ENCODE assay signal across 7 cellular contexts in the genomic region with DNA sequence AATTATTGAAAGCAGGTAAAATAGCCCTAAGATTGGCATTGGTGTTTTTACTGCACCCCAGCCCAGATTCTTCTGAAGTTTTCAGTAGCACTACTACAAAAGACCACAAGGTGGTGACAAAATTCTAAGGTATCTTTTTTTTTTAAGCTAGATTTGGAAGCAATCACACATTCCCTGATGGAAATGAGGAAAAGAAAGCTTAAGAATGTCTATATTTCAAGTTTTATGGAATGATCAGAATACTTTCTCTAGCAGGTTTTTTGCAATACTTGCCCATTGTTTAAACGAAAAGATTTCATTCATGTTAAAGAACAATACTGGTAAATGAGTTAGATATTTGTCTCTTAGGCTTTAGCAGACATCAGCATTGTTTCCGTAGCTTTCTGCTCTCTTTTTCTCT. TPM values are rescaled to one million over a fixed set of nuclear protein-coding genes. Genes with fewer than 3 reads are reported as not detected.
A peak's percentile ranks its signal among the peaks of the same experiment; 100 is the strongest.
DNase-seq lines count a peak whose midpoint lies in the region; ATAC-seq, FAIRE-seq and TF ChIP-seq lines count a peak whose summit lies in the region.

No MANE protein-coding gene starts in this region.

- no peak overlapping the region for H3K4me2 ChIP-seq in DOHH2 (ENCODE audit: low read length)
- H3K4me2 ChIP-seq in keratinocyte (ENCODE audit: control insufficient read depth, extremely low read depth, insufficient read depth, low read depth, low read length) = no peak overlapping the region

- intact Hi-C loops in adrenal gland (cut with DNase I) (loop anchor here (2.0 to 5.0 kb wide), 2 partner anchors 208 to 211 kb away; no protein-coding TSS in a partner anchor), vagina (cut with DNase I) (loop anchor here (5.0 kb wide), 1 partner anchor 213 kb away; no protein-coding TSS in a partner anchor)

- no peaks in the 10 kb centered on the region for H3F3A ChIP-seq in DOHH2 (ENCODE audit: control insufficient read depth, insufficient read depth)

- H3K36me3 ChIP-seq in DOHH2 (ENCODE audit: control insufficient read depth, low read length) (no peaks in the 10 kb centered on the region), adrenal gland (replicated peaks in 1 of 2) (no peaks in the 10 kb centered on the region), keratinocyte (ENCODE audit: control insufficient read depth in 2 of 2, extremely low read depth in 1 of 2, insufficient read depth in 2 of 2, low read length in 2 of 2) (no peaks in the 10 kb centered on the region), vagina (no peaks in the 10 kb centered on the region)

- FAIRE-seq in keratinocyte (lab: Jason Lieb, UNC) = peak; percentile 29

- H3K4me1 ChIP-seq in DOHH2 (ENCODE audit: control insufficient read depth, low read length) (no peaks in the 10 kb centered on the region), adrenal gland (replicated peaks in 1 of 2) (no peaks in the 10 kb centered on the region), keratinocyte (ENCODE audit: control insufficient read depth, extremely low read depth, insufficient read depth, low read length) (peaks cover 12% of the 10 kb centered on the region), vagina (no peaks in the 10 kb centered on the region)

- no peaks in the 10 kb centered on the region for H3K9me2 ChIP-seq in DOHH2 (replicated peaks; ENCODE audit: control insufficient read depth, low read length)

- no peak for ATAC-seq in GM21737 (IDR thresholded peaks at IDR 0.05; ENCODE audit: unreplicated experiment)

- H3K27ac ChIP-seq in DOHH2 (ENCODE audit: low read depth, low read length) (no peak overlapping the region), adrenal gland (no peak overlapping the region), keratinocyte (ENCODE audit: control insufficient read depth, insufficient read depth, low read length) (no peak overlapping the region), vagina (no peak overlapping the region)

- H3K4me3 ChIP-seq in DOHH2 (ENCODE audit: low read length) (no peak overlapping the region), adrenal gland (no peak overlapping the region), keratinocyte (ENCODE audit: control insufficient read depth in 2 of 3, extremely low read depth in 1 of 3, insufficient read depth in 2 of 3, low read depth in 1 of 3, low read length in 3 of 3) (no peak overlapping the region), vagina (no peak overlapping the region)

- peak overlapping the region; percentile 33 for H2AFZ ChIP-seq in keratinocyte (ENCODE audit: control insufficient read depth, low read length)

- H3K9me3 ChIP-seq in DOHH2 (ENCODE audit: control insufficient read depth, insufficient read depth, low read length) (no peaks in the 10 kb centered on the region), adrenal gland (replicated peaks in 1 of 3) (no peaks in the 10 kb centered on the region), keratinocyte (ENCODE audit: control insufficient read depth, low read depth, low read length) (no peaks in the 10 kb centered on the region), vagina (no peaks in the 10 kb centered on the region)

- H3K9me1 ChIP-seq in keratinocyte (ENCODE audit: control insufficient read depth, extremely low read depth, insufficient read depth, low read length) = no peaks in the 10 kb centered on the region

- DNase-seq in HT1080 (ENCODE audit: low read depth) (peak; percentile 22), adrenal gland (no peak), keratinocyte (ENCODE audit: low read depth, low spot score) (no peak), vagina (ENCODE audit: extremely low spot score in 2 of 2) (no peak)
- no peak for DNase-seq in stimulated activated CD4-positive, alpha-beta T cell treated with anti-CD3 and anti-CD28 coated beads, Interleukin-4, amount 100 ng/mL, for 4 hours

- TF ChIP-seq CTCF in DOHH2 (IDR thresholded peaks at IDR 0.05; ENCODE audit: low read depth, low read length, poor library complexity, severe bottlenecking) = peak; percentile 73
- TF ChIP-seq CTCF in adrenal gland (IDR thresholded peaks at IDR 0.05) = peak; percentile 50 to 83 (median 70)
- TF ChIP-seq CTCF in keratinocyte (optimal IDR thresholded peaks at IDR 0.05 in 1 of 3, IDR thresholded peaks at IDR 0.05 in 1 of 3, conservative IDR thresholded peaks at IDR 0.05 in 1 of 3; ENCODE audit: extremely low read depth in 1 of 3, insufficient read depth in 2 of 3, low read length in 3 of 3) = peak in 2 of 3 experiments; percentile 41 to 61
- peak; percentile 42 to 50 (median 48) for TF ChIP-seq CTCF in vagina (IDR thresholded peaks at IDR 0.05)

- H3K79me2 ChIP-seq in DOHH2 (ENCODE audit: control insufficient read depth, low read length) (peaks cover 63% of the 10 kb centered on the region), keratinocyte (ENCODE audit: control insufficient read depth, insufficient read depth, low read length) (no peaks in the 10 kb centered on the region)

- no peak for TF ChIP-seq POLR2A in adrenal gland (IDR thresholded peaks at IDR 0.05)
- TF ChIP-seq POLR2A in vagina (IDR thresholded peaks at IDR 0.05) = no peak

- H3K27me3 ChIP-seq in DOHH2 (ENCODE audit: control insufficient read depth, low read length) (no peaks in the 10 kb centered on the region), adrenal gland (no peaks in the 10 kb centered on the region), keratinocyte (ENCODE audit: control insufficient read depth, extremely low read depth, insufficient read depth, low read length) (no peaks in the 10 kb centered on the region), vagina (no peaks in the 10 kb centered on the region)

- H4K20me1 ChIP-seq in DOHH2 (ENCODE audit: control insufficient read depth, insufficient read depth, low read depth, low read length) = peaks cover 9% of the 10 kb centered on the region; the same call in 1 of the 2 replicates
- no peaks in the 10 kb centered on the region for H4K20me1 ChIP-seq in keratinocyte (ENCODE audit: control insufficient read depth, extremely low read depth, insufficient read depth, low read length)

- dilution Hi-C loops in keratinocyte (cut with MboI; ENCODE audit: extremely low pct_ligation_motif_present, low sequenced_read_pairs) = loop anchor here (10.0 kb wide), 1 partner anchor 75 kb away; the partner anchor contains the start of gene PAIP2B

- 47 to 60% (median 54%) methylated on average over 2 of the region's 2 CpGs for WGBS in adrenal gland, 4 donors

- no peak overlapping the region for H3K9ac ChIP-seq in keratinocyte (ENCODE audit: control insufficient read depth, extremely low read depth, insufficient read depth, low read length)

RNA-seq across cellular contexts. Expression of gene ZNF638, which starts 32.1 kb away (rescaled TPM):
- total RNA-seq in HT1080 (2014; rRNA removed; shearing (Covaris generic)) = 69.5 and 76.7 TPM in 2 replicates
- polyA plus RNA-seq in HT1080 (2015; cell fraction: cytosol; rRNA removed) = 27.9 and 34.0 TPM in 2 replicates
- polyA plus RNA-seq in HT1080 (2015; cell fraction: nucleus; rRNA removed) = 171 and 185 TPM in 2 replicates
- total RNA-seq in adrenal gland (100 to 1,000 TPM in 5 of 8 donors, 10 to 100 TPM in 3; 60.1 to 212 (median 106) TPM), vagina (139 TPM)
- polyA plus RNA-seq in adrenal gland (100 to 1,000 TPM in 2 of 3 donors, 10 to 100 TPM in 1; 80.8 to 525 (median 213) TPM), keratinocyte (44.3 to 66.5 TPM (median 53.0 TPM) in 3 replicates)
- polyA plus RNA-seq in keratinocyte (2011; ENCODE audit: low read depth) = 150 TPM
- 20.3 and 39.9 TPM in 2 replicates for polyA plus RNA-seq in keratinocyte (2011; cell fraction: cytosol; rRNA removed)
- polyA plus RNA-seq in keratinocyte (2011; cell fraction: nucleus; rRNA removed) = 129 and 156 TPM in 2 replicates
- polyA plus RNA-seq in keratinocyte (2012; ENCODE audit: low replicate concordance) = 43.8 and 69.5 TPM in 2 replicates
- 15.2 to 176 TPM (median 118 TPM) in 3 replicates for polyA minus RNA-seq in keratinocyte
- polyA minus RNA-seq in keratinocyte (2011; cell fraction: cytosol; rRNA and poly(A)+ RNA removed) = 29.2 TPM
- 137 and 245 TPM in 2 replicates for polyA minus RNA-seq in keratinocyte (2011; cell fraction: nucleus; rRNA and poly(A)+ RNA removed)
